In genomic region chr12:4118601-4119156, GRCh38 we compare ENCODE assay signal across 2 cellular contexts.
TF ChIP-seq lines count a peak whose summit lies in the region.

No MANE protein-coding gene starts in this region.

TF ChIP-seq in WTC11, 78 proteins besides CTCF, POLR2A, EP300 and RAD21:
- TF ChIP-seq ARID4B (CRISPR knock-in tag; IDR thresholded peaks at IDR 0.05; ENCODE audit: borderline replicate concordance) (no peak), RELA (CRISPR knock-in tag; IDR thresholded peaks at IDR 0.05; ENCODE audit: borderline replicate concordance) (no peak), FOXP4 (CRISPR knock-in tag; IDR thresholded peaks at IDR 0.05) (no peak), E2F5 (CRISPR knock-in tag; IDR thresholded peaks at IDR 0.05) (no peak), ZSCAN18 (CRISPR knock-in tag; IDR thresholded peaks at IDR 0.05) (no peak)

TF ChIP-seq in GM23338, 12 proteins besides CTCF, POLR2A, EP300 and RAD21 (continued from another document):
- TF ChIP-seq ZNF462 (CRISPR knock-in tag; IDR thresholded peaks at IDR 0.05) (no peak), CREB1 (CRISPR knock-in tag; IDR thresholded peaks at IDR 0.05; ENCODE audit: low read depth) (no peak), ETS1 (IDR thresholded peaks at IDR 0.05) (no peak), ZNF331 (CRISPR knock-in tag; IDR thresholded peaks at IDR 0.05; ENCODE audit: low read depth) (no peak), POLR2AphosphoS5 (IDR thresholded peaks at IDR 0.05; ENCODE audit: low read depth) (no peak)
TF ChIP-seq in GM23338: peak in this region for 0.
